ENCODE assay signal across 8 cellular contexts in the genomic region with DNA sequence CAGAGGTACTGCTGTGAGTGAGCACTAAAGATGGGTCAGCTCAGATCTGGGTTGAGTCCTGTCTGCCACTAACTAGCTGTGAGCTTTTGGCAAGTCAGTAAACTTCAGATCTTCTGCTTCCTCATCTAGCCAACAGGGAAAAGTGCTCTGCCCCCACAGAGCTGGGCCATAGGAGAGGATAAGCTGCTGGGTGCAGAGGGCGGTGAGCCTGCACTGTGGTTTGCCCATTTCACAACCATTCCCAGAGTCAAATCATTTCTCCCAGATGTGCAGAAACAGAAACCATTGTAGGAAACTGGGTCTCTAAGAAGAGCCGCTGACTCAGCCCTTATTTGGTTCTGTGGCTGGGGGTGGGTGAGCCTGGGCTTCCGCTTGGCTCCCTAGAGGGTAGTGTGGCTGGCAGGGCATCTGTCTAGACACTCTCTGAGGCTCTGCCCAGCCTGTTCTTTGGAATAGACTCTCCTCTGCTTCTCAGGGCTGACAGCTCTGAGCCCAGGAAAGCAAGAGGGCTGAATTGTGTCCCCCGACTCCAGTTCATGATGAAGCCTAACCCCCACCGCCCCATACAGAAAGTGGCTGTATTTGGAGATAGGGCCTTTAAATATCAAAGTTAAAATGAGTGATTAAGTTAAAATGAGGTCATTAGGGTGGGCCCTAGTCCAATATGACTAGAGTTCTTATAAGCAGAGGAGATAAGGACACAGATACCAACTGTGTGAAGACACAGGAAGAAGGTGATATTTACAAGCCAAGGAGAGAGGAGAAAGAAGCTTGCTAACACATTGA. TPM values are rescaled to one million over a fixed set of nuclear protein-coding genes. Genes with fewer than 3 reads are reported as not detected.
DNase-seq lines count a peak whose midpoint lies in the region; ATAC-seq and TF ChIP-seq lines count a peak whose summit lies in the region.

No MANE protein-coding gene starts in this region.

- CTCF ChIA-PET in A673 (lab: Charles Lee) = no interaction called here

- ATAC-seq in GM18858 (IDR thresholded peaks at IDR 0.05; ENCODE audit: unreplicated experiment) (peak; percentile 84), HG03025 (IDR thresholded peaks at IDR 0.05; ENCODE audit: low FRiP score, unreplicated experiment) (peak; percentile 85), esophagus mucosa (peak; percentile 63)

- no peaks in the 10 kb centered on the region for H3K9me3 ChIP-seq in A673 (ENCODE audit: low read depth, low read length, poor library complexity, severe bottlenecking)

- BruUV-seq in A673 (replicated peaks; lab: Mats Ljungman, UMichigan) = no TSS peak

- POLR2A ChIA-PET in A673 (lab: Charles Lee; ENCODE audit: low non-redundant PET) = no interaction called here

- no peaks in the 10 kb centered on the region for H3K4me1 ChIP-seq in A673 (ENCODE audit: insufficient read depth, low read length, poor library complexity, severe bottlenecking)

- TF ChIP-seq CTCF in A673 (conservative IDR thresholded peaks at IDR 0.05; ENCODE audit: low read depth, low read length) = no peak

- no peaks in the 10 kb centered on the region for H3K36me3 ChIP-seq in A673 (ENCODE audit: insufficient read depth, low read length, poor library complexity, severe bottlenecking)

- H3K27ac ChIP-seq in A673 (ENCODE audit: low read depth, low read length, poor library complexity, severe bottlenecking) = no peak overlapping the region

- DNase-seq in A673 (ENCODE audit: low spot score) (peak; percentile 57), RPMI8226 (peak; percentile 84), renal cortical epithelial cell (ENCODE audit: low read depth) (peak; percentile 90), NCI-H82 treated with DMSO at 0.1 percent for 48 hours (lab: John Stamatoyannopoulos, UW; ENCODE audit: unreplicated experiment) (no peak), NCI-H1436 treated with DMSO at 0.1 percent for 48 hours (lab: John Stamatoyannopoulos, UW) (no peak)

- H3K4me3 ChIP-seq in A673 (ENCODE audit: low read depth, low read length, poor library complexity, severe bottlenecking) = no peak overlapping the region

- H3K27me3 ChIP-seq in A673 (replicated peaks; ENCODE audit: insufficient read depth, low read depth, low read length, poor library complexity) = peaks cover 9% of the 10 kb centered on the region

- intact Hi-C loops in A673 (cut with micrococcal nuclease; ENCODE audit: unreplicated experiment) = no loop called here

RNA-seq across cellular contexts. Expression of a gene that starts 29.5 kb away (rescaled TPM):
- total RNA-seq in A673 (2021) (0.47 and 0.79 TPM in 2 replicates), esophagus mucosa (1.6 TPM), renal cortical epithelial cell (19.7 and 39.2 TPM in 2 replicates)

RNA-seq across cellular contexts. Expression of a gene that starts 50.3 kb away (rescaled TPM):
- total RNA-seq in A673 (2021) = not detected in 2 replicates
- 1.6 TPM for total RNA-seq in esophagus mucosa
- under 0.01 TPM in 1 of 2 replicates, not detected in the other for total RNA-seq in renal cortical epithelial cell

Comparison
In these comparisons a context has a peak if more than half of its experiments do, and no peak if none do; other contexts are left out.
1. DNase-seq: peak in A673 (single experiment), RPMI8226 (single experiment) and renal cortical epithelial cell (single experiment); none in NCI-H82 treated with DMSO at 0.1 percent for 48 hours (single experiment) and NCI-H1436 treated with DMSO at 0.1 percent for 48 hours (single experiment).
2. Peak in every context shown above with its lines, with median percentiles within 50 percentile points of each other: ATAC-seq.